ENCODE assay signal across 2 cellular contexts in genomic region chr18:35205199-35205712, GRCh38.
TF ChIP-seq lines count a peak whose summit lies in the region.

No MANE protein-coding gene starts in this region.

TF ChIP-seq in SK-N-SH, 30 proteins besides CTCF, POLR2A, EP300 and RAD21 (continued from another document):
- no peak for TF ChIP-seq IRF3 (IDR thresholded peaks at IDR 0.05; ENCODE audit: low read depth, low read length)

TF ChIP-seq in WTC11, 78 proteins besides CTCF, POLR2A, EP300 and RAD21 (continued from another document):
- TF ChIP-seq, protein P1, sequence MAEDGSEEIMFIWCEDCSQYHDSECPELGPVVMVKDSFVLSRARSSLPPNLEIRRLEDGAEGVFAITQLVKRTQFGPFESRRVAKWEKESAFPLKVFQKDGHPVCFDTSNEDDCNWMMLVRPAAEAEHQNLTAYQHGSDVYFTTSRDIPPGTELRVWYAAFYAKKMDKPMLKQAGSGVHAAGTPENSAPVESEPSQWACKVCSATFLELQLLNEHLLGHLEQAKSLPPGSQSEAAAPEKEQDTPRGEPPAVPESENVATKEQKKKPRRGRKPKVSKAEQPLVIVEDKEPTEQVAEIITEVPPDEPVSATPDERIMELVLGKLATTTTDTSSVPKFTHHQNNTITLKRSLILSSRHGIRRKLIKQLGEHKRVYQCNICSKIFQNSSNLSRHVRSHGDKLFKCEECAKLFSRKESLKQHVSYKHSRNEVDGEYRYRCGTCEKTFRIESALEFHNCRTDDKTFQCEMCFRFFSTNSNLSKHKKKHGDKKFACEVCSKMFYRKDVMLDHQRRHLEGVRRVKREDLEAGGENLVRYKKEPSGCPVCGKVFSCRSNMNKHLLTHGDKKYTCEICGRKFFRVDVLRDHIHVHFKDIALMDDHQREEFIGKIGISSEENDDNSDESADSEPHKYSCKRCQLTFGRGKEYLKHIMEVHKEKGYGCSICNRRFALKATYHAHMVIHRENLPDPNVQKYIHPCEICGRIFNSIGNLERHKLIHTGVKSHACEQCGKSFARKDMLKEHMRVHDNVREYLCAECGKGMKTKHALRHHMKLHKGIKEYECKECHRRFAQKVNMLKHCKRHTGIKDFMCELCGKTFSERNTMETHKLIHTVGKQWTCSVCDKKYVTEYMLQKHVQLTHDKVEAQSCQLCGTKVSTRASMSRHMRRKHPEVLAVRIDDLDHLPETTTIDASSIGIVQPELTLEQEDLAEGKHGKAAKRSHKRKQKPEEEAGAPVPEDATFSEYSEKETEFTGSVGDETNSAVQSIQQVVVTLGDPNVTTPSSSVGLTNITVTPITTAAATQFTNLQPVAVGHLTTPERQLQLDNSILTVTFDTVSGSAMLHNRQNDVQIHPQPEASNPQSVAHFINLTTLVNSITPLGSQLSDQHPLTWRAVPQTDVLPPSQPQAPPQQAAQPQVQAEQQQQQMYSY (CRISPR knock-in tag; IDR thresholded peaks at IDR 0.05), result no peak
TF ChIP-seq in WTC11: peak in this region for 1.
